1 cellular context compared by ENCODE assay signal in genomic region chr1:47751188-47751587, GRCh38.
A peak's percentile ranks its signal among the peaks of the same experiment; 100 is the strongest.
TF ChIP-seq lines count a peak whose summit lies in the region.

No MANE protein-coding gene starts in this region.

TF ChIP-seq in K562, 482 proteins besides CTCF, POLR2A, EP300 and RAD21 (continued from another document):
- peak in 2 of 3 experiments; percentile 84 to 95; a peak in 4 of 6 replicates for TF ChIP-seq ZBTB11 (CRISPR knock-in tag; IDR thresholded peaks at IDR 0.05)
- no peak for TF ChIP-seq ZNF12 (CRISPR knock-in tag; IDR thresholded peaks at IDR 0.05)
- TF ChIP-seq, protein P1, sequence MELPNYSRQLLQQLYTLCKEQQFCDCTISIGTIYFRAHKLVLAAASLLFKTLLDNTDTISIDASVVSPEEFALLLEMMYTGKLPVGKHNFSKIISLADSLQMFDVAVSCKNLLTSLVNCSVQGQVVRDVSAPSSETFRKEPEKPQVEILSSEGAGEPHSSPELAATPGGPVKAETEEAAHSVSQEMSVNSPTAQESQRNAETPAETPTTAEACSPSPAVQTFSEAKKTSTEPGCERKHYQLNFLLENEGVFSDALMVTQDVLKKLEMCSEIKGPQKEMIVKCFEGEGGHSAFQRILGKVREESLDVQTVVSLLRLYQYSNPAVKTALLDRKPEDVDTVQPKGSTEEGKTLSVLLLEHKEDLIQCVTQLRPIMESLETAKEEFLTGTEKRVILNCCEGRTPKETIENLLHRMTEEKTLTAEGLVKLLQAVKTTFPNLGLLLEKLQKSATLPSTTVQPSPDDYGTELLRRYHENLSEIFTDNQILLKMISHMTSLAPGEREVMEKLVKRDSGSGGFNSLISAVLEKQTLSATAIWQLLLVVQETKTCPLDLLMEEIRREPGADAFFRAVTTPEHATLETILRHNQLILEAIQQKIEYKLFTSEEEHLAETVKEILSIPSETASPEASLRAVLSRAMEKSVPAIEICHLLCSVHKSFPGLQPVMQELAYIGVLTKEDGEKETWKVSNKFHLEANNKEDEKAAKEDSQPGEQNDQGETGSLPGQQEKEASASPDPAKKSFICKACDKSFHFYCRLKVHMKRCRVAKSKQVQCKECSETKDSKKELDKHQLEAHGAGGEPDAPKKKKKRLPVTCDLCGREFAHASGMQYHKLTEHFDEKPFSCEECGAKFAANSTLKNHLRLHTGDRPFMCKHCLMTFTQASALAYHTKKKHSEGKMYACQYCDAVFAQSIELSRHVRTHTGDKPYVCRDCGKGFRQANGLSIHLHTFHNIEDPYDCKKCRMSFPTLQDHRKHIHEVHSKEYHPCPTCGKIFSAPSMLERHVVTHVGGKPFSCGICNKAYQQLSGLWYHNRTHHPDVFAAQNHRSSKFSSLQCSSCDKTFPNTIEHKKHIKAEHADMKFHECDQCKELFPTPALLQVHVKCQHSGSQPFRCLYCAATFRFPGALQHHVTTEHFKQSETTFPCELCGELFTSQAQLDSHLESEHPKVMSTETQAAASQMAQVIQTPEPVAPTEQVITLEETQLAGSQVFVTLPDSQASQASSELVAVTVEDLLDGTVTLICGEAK (IDR thresholded peaks at IDR 0.05) = peak; percentile 88
- TF ChIP-seq, protein P1 (CRISPR knock-in tag; IDR thresholded peaks at IDR 0.05) = no peak
- TF ChIP-seq DIDO1 (tag; IDR thresholded peaks at IDR 0.05; ENCODE audit: low read depth) = peak; percentile 68
- TF ChIP-seq NR2F6 (CRISPR knock-in tag; IDR thresholded peaks at IDR 0.05) = no peak
- TF ChIP-seq ZNF436 (CRISPR knock-in tag; IDR thresholded peaks at IDR 0.05) = no peak
- TF ChIP-seq E2F5 (CRISPR knock-in tag; IDR thresholded peaks at IDR 0.05) = no peak
- TF ChIP-seq, protein P2, sequence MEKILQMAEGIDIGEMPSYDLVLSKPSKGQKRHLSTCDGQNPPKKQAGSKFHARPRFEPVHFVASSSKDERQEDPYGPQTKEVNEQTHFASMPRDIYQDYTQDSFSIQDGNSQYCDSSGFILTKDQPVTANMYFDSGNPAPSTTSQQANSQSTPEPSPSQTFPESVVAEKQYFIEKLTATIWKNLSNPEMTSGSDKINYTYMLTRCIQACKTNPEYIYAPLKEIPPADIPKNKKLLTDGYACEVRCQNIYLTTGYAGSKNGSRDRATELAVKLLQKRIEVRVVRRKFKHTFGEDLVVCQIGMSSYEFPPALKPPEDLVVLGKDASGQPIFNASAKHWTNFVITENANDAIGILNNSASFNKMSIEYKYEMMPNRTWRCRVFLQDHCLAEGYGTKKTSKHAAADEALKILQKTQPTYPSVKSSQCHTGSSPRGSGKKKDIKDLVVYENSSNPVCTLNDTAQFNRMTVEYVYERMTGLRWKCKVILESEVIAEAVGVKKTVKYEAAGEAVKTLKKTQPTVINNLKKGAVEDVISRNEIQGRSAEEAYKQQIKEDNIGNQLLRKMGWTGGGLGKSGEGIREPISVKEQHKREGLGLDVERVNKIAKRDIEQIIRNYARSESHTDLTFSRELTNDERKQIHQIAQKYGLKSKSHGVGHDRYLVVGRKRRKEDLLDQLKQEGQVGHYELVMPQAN (IDR thresholded peaks at IDR 0.05; ENCODE audit: borderline replicate concordance) = no peak
- peak; percentile 53 for TF ChIP-seq ELF1 (tag; IDR thresholded peaks at IDR 0.05)
- no peak for TF ChIP-seq CHCHD3 (CRISPR knock-in tag; IDR thresholded peaks at IDR 0.05)
- TF ChIP-seq SPI1 (IDR thresholded peaks at IDR 0.05; ENCODE audit: borderline replicate concordance, low read depth, low read length) = no peak
- TF ChIP-seq ETV1 (tag; conservative IDR thresholded peaks at IDR 0.05; ENCODE audit: low read depth) = 0 out of 2 replicates have a peak, but pooled peaks have one; percentile 28
- 0 out of 2 replicates have a peak, but pooled peaks have one; percentile 11 for TF ChIP-seq JUND (IDR thresholded peaks at IDR 0.05; ENCODE audit: borderline replicate concordance, low read depth, low read length)
- 0 out of 3 replicates have a peak, but pooled peaks have one; percentile 40 for TF ChIP-seq JUND (tag; IDR thresholded peaks at IDR 0.05; ENCODE audit: borderline replicate concordance, low read depth, low read length)
- peak; percentile 89 for TF ChIP-seq GABPA (tag; conservative IDR thresholded peaks at IDR 0.05; ENCODE audit: low read depth)
